Comparison of ENCODE assay signal across 30 cellular contexts in the genomic region with DNA sequence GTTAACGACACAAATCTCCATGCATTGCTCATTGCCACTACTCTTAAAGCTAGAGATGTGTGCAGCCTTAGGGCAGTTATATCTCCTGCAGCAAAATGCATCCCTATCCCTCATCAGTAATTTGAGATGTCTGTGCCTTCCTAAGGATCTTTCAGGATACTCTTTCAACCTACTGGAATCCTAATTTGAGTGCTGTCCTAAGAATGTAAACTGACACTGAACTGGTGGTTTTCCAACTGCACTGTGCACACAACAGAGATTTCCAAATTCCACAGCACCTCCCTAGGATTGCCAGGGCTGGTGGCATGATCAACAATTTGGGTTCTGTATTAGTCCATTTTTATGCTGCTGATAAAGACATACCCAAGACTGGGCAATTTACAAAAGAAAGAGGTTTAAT.
DNase-seq lines count a peak whose midpoint lies in the region; ATAC-seq and TF ChIP-seq lines count a peak whose summit lies in the region.
"Had no signal": no experiment of that assay in that cellular context is flagged by ENCODE, and none has a peak within 500 bp of the region (broad histone marks: within the 10 kb centered on the region; RNA-seq: fewer than 3 reads in every experiment).

No MANE protein-coding gene starts in this region.

- no peak for TF ChIP-seq POLR2A in erythroblast (IDR thresholded peaks at IDR 0.05; ENCODE audit: low read length)

- H3K27me3 ChIP-seq in GM23248 (replicated peaks; ENCODE audit: insufficient read depth) (no peaks in the 10 kb centered on the region), hepatocyte (no peaks in the 10 kb centered on the region)
- H3K27me3 ChIP-seq: right atrium auricular region, uterus had no signal

- peaks cover 10% of the 10 kb centered on the region for H3K4me1 ChIP-seq in GM23248 (ENCODE audit: insufficient read depth)
- peaks cover 8% of the 10 kb centered on the region for H3K4me1 ChIP-seq in hepatocyte (ENCODE audit: insufficient read depth)
- H3K4me1 ChIP-seq: parathyroid adenoma, uterus had no signal

- 30 to 40% methylated on average over 1 of the region's 1 CpG for WGBS in GM23248 (ENCODE audit: low coverage in 1 of 2, low lambda C conversion rate in 2 of 2, missing lambda C conversion rate in 2 of 2), 2 experiments
- 94% methylated on average over 1 of the region's 1 CpG for WGBS in hepatocyte (ENCODE audit: low lambda C conversion rate, missing lambda C conversion rate)

- peak; percentile 20 for DNase-seq in AG08396 (ENCODE audit: low spot score)
- peak; percentile 12 for DNase-seq in GM23248
- DNase-seq in dedifferentiated amniotic fluid mesenchymal stem cell (ENCODE audit: extremely low spot score) = peak; percentile 52
- DNase-seq in hepatocyte (ENCODE audit: low spot score) = no peak
- no peak for DNase-seq in dermis blood vessel endothelial cell
- no peak for DNase-seq in omental fat pad (ENCODE audit: low spot score)
- DNase-seq in hypothalamus (lab: John Stamatoyannopoulos, UW) = no peak
- DNase-seq in erythroblast (lab: John Stamatoyannopoulos, UW) = no peak
- DNase-seq: ACHN; activated CD4-positive, alpha-beta T cell treated with anti-CD3 and anti-CD28 coated beads, Interleukin-2, amount 50 U/mL, for 4 hours; activated CD4-positive, CD25-positive, alpha-beta regulatory T cell; activated naive CD4-positive, alpha-beta T cell; activated T-cell treated with anti-CD3 and anti-CD28 coated beads, Interleukin-2, amount 50 U/mL, for 72 hours; C1 segment of cervical spinal cord; caudate nucleus; cortex of kidney; DMS153; H9; left ventricle myocardium inferior; mesendoderm; NCI-H1105 treated with DMSO at 0.1 percent for 48 hours; NCI-H187 treated with DMSO at 0.1 percent for 48 hours; NCI-H526; OCI-M1; stimulated activated CD4-positive, alpha-beta T cell treated with anti-CD3 and anti-CD28 coated beads, Interleukin-2, amount 100 ng/mL, for 24 hours; T-helper 17 cell; uterus had no signal

- ATAC-seq in omental fat pad (ENCODE audit: low FRiP score) = no peak
- ATAC-seq: activated T-cell treated with anti-CD3 and anti-CD28 coated beads, Interleukin-2, amount 50 U/mL, for 72 hours; T-helper 17 cell had no signal

- H2AFZ ChIP-seq in GM23248 = no peak overlapping the region
- no peak overlapping the region for H2AFZ ChIP-seq in hepatocyte
- H2AFZ ChIP-seq: parathyroid adenoma had no signal

- H3K9ac ChIP-seq in GM23248 = no peak overlapping the region
- H3K9ac ChIP-seq: parathyroid adenoma had no signal

- H3K79me2 ChIP-seq in GM23248 (ENCODE audit: insufficient read depth) (no peaks in the 10 kb centered on the region), hepatocyte (no peaks in the 10 kb centered on the region)
- H3K79me2 ChIP-seq: parathyroid adenoma had no signal

- in situ Hi-C loops in GM23248 (cut with MboI) = no loop called here

- no peak overlapping the region for H3K4me3 ChIP-seq in GM23248
- H3K4me3 ChIP-seq in hepatocyte = no peak overlapping the region
- H3K4me3 ChIP-seq: left ventricle myocardium inferior, right atrium auricular region, thoracic aorta, uterus had no signal

- peaks cover 5% of the 10 kb centered on the region; the same call in 1 of the 2 replicates for H3F3A ChIP-seq in GM23248 (ENCODE audit: insufficient read depth)

- H3K9me3 ChIP-seq in GM23248 (ENCODE audit: low read depth) = no peaks in the 10 kb centered on the region
- H3K9me3 ChIP-seq in hepatocyte (ENCODE audit: low read depth) = no peaks in the 10 kb centered on the region
- H3K9me3 ChIP-seq: left ventricle myocardium inferior, right atrium auricular region, thoracic aorta, uterus had no signal

- H3K4me2 ChIP-seq in GM23248 (ENCODE audit: unreplicated experiment) (no peak overlapping the region), hepatocyte (no peak overlapping the region)

- H3K27ac ChIP-seq in GM23248 (no peak overlapping the region), hepatocyte (peak overlapping the region; percentile 78)
- H3K27ac ChIP-seq: left ventricle myocardium inferior, parathyroid adenoma, right atrium auricular region, thoracic aorta, uterus had no signal

- H4K20me1 ChIP-seq in GM23248 (ENCODE audit: insufficient read depth) (no peaks in the 10 kb centered on the region), hepatocyte (ENCODE audit: insufficient read depth, poor library complexity, severe bottlenecking) (no peaks in the 10 kb centered on the region)

- TF ChIP-seq CTCF in hepatocyte (IDR thresholded peaks at IDR 0.05; ENCODE audit: poor library complexity) (no peak), omental fat pad (IDR thresholded peaks at IDR 0.05) (no peak)

- H3K9me2 ChIP-seq in GM23248 (ENCODE audit: insufficient read depth) = no peaks in the 10 kb centered on the region
- no peaks in the 10 kb centered on the region for H3K9me2 ChIP-seq in hepatocyte (replicated peaks; ENCODE audit: insufficient read depth)

- no peaks in the 10 kb centered on the region for H3K36me3 ChIP-seq in GM23248 (ENCODE audit: low read depth)
- no peaks in the 10 kb centered on the region for H3K36me3 ChIP-seq in hepatocyte (replicated peaks; ENCODE audit: insufficient read depth, low read depth)
- H3K36me3 ChIP-seq: left ventricle myocardium inferior, right atrium auricular region, thoracic aorta, uterus had no signal

Comparison
In these comparisons a context has a peak if more than half of its experiments do, and no peak if none do; other contexts are left out.
1. DNase-seq: peak in AG08396 (single experiment), GM23248 (single experiment) and dedifferentiated amniotic fluid mesenchymal stem cell (single experiment); none in hepatocyte (single experiment), dermis blood vessel endothelial cell (single experiment), omental fat pad (single experiment), hypothalamus (0 of 51) and erythroblast (0 of 2).